22 cellular contexts compared by ENCODE assay signal in the genomic region with DNA sequence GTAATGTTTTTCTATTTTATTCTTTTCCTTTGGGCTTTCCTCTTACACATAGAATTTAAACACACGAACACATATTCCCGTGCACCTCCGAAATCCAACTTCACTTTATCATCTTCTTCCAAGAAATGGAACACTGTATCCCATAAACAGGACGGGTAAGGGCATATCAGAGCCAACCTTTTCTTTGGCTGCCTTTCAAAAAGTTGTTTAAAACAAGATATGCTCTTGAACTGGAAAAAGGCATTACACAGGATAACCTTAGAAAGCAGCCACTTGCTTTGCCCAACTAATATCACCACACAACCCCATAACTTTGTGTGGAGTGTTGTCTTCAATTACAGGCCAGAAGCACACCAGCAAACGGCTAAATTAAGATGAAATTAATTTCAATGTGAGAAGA.
DNase-seq lines count a peak whose midpoint lies in the region; ATAC-seq, FAIRE-seq and TF ChIP-seq lines count a peak whose summit lies in the region.
"Had no signal": no experiment of that assay in that cellular context is flagged by ENCODE, and none has a peak within 500 bp of the region (broad histone marks: within the 10 kb centered on the region; RNA-seq: fewer than 3 reads in every experiment).

No MANE protein-coding gene starts in this region.

- 42% methylated on average over 5 of the region's 5 CpGs for WGBS in right cardiac atrium
- WGBS in mesendoderm (ENCODE audit: extremely low coverage, insufficient coverage, low lambda C conversion rate), result 100% methylated on average over 3 of the region's 5 CpGs

- H3K4me1 ChIP-seq in right cardiac atrium (ENCODE audit: control insufficient read depth, insufficient read depth, low read length), result no peaks in the 10 kb centered on the region
- H3K4me1 ChIP-seq in mesendoderm (ENCODE audit: control insufficient read depth, low read depth, low read length), result no peaks in the 10 kb centered on the region

- no peak for TF ChIP-seq CTCF in endothelial cell (IDR thresholded peaks at IDR 0.05; ENCODE audit: unreplicated experiment)

- H3K18ac ChIP-seq in mesendoderm (ENCODE audit: low read length), result no peak overlapping the region

- H3K4me3 ChIP-seq in right cardiac atrium (ENCODE audit: low read length) (no peak overlapping the region), mesendoderm (ENCODE audit: low read length) (no peak overlapping the region)
- H3K4me3 ChIP-seq: HAP-1 had no signal

- H3K36me3 Mint-ChIP-seq in endothelial cell (ENCODE audit: low read depth, unreplicated experiment), result no peaks in the 10 kb centered on the region
- H3K36me3 Mint-ChIP-seq: CD4-positive, alpha-beta memory T cell had no signal

- peak overlapping the region; percentile 39 for H3K56ac ChIP-seq in mesendoderm (ENCODE audit: low read length)

- H4K8ac ChIP-seq in mesendoderm (ENCODE audit: low read depth, low read length), result no peak overlapping the region

- no peaks in the 10 kb centered on the region for H3K36me3 ChIP-seq in mesendoderm (ENCODE audit: control insufficient read depth, insufficient read depth, low read length)
- H3K36me3 ChIP-seq: HAP-1 had no signal

- H3K79me2 ChIP-seq in mesendoderm (ENCODE audit: control insufficient read depth, insufficient read depth, low read length), result no peaks in the 10 kb centered on the region

- H3K4me1 Mint-ChIP-seq in endothelial cell (ENCODE audit: unreplicated experiment), result peaks cover 39% of the 10 kb centered on the region

- H3K9ac ChIP-seq in mesendoderm (ENCODE audit: low read length), result no peak overlapping the region

- no peak for DNase-seq in right cardiac atrium
- DNase-seq in cardiac septum (ENCODE audit: low spot score), result no peak
- DNase-seq in endothelial cell (ENCODE audit: low spot score), result no peak
- DNase-seq in mesendoderm, result no peak
- no peak for DNase-seq in urothelium cell line (ENCODE audit: low spot score)
- DNase-seq in epidermal melanocyte (ENCODE audit: insufficient read length, low spot score), result no peak
- DNase-seq: C1 segment of cervical spinal cord; Calu3; CD4-positive, alpha-beta memory T cell; COR-L47; DMS53; DMS79 treated with DMSO at 0.1 percent for 48 hours; GF-D8; GOT3; HFFc6 had no signal

- no peaks in the 10 kb centered on the region for H3K79me1 ChIP-seq in mesendoderm (ENCODE audit: low read length)

- no peak overlapping the region for H3K4me2 ChIP-seq in mesendoderm (ENCODE audit: low read length)

- H3K27me3 Mint-ChIP-seq in endothelial cell (ENCODE audit: unreplicated experiment), result peaks cover 2% of the 10 kb centered on the region

- no peak overlapping the region for H3K4me3 Mint-ChIP-seq in endothelial cell (ENCODE audit: unreplicated experiment)
- H3K4me3 Mint-ChIP-seq: CD4-positive, alpha-beta memory T cell; HFFc6 had no signal

- H3K27ac Mint-ChIP-seq in endothelial cell (ENCODE audit: unreplicated experiment), result peak overlapping the region; percentile 58
- H3K27ac Mint-ChIP-seq: CD4-positive, alpha-beta memory T cell; HFFc6 had no signal

- no peak overlapping the region for H2AK5ac ChIP-seq in mesendoderm (ENCODE audit: low read length)

- no peak overlapping the region for H4K5ac ChIP-seq in mesendoderm (ENCODE audit: low read length)

- no peak overlapping the region for H3K27ac ChIP-seq in right cardiac atrium (ENCODE audit: low read length)
- H3K27ac ChIP-seq in mesendoderm (ENCODE audit: low read depth, low read length), result no peak overlapping the region

- peak; percentile 45 to 56 for ATAC-seq in right cardiac atrium
- no peak for ATAC-seq in HG03039 (IDR thresholded peaks at IDR 0.05; ENCODE audit: unreplicated experiment)
- ATAC-seq in GM18861 (IDR thresholded peaks at IDR 0.05; ENCODE audit: unreplicated experiment), result no peak

- no peak overlapping the region for H3K23ac ChIP-seq in mesendoderm (ENCODE audit: low read length)

- no peak overlapping the region for H2BK15ac ChIP-seq in mesendoderm (replicated peaks; ENCODE audit: low read depth)

- no peak overlapping the region for H2BK5ac ChIP-seq in mesendoderm (ENCODE audit: low read length)

- FAIRE-seq in urothelium cell line (lab: Jason Lieb, UNC), result peak; percentile 20
- FAIRE-seq: GM12891, GM18507, GM19239, H54 had no signal

- H2BK120ac ChIP-seq in mesendoderm (ENCODE audit: low read depth, low read length), result no peak overlapping the region

- no peaks in the 10 kb centered on the region for H3K27me3 ChIP-seq in right cardiac atrium (ENCODE audit: control insufficient read depth, insufficient read depth)
- no peaks in the 10 kb centered on the region for H3K27me3 ChIP-seq in mesendoderm (ENCODE audit: insufficient read depth, low read length, poor library complexity)

- intact Hi-C loops in right cardiac atrium (cut with DNase I), result no loop called here
- intact Hi-C loops in cardiac septum (cut with DNase I), result loop anchor here (5.0 kb wide), 1 partner anchor 789 kb away; no protein-coding TSS in a partner anchor

- H3K4ac ChIP-seq in mesendoderm (ENCODE audit: low read depth, low read length), result no peak overlapping the region

- H3K9me3 ChIP-seq in right cardiac atrium (ENCODE audit: control insufficient read depth, low read length), result no peaks in the 10 kb centered on the region
- H3K9me3 ChIP-seq: HAP-1 had no signal

- no peaks in the 10 kb centered on the region for H3K9me3 Mint-ChIP-seq in endothelial cell (ENCODE audit: unreplicated experiment)
- H3K9me3 Mint-ChIP-seq: CD4-positive, alpha-beta memory T cell; HFFc6 had no signal

Comparison
In these comparisons a context has a peak if more than half of its experiments do, and no peak if none do; other contexts are left out.
1. ATAC-seq: peak in right cardiac atrium (2 of 2); none in HG03039 (single experiment) and GM18861 (single experiment).